Comparison of ENCODE assay signal across 8 cellular contexts in genomic region chr20:45812157-45813005, GRCh38. TPM values are rescaled to one million over a fixed set of nuclear protein-coding genes. Genes with fewer than 3 reads are reported as not detected.
DNase-seq lines count a peak whose midpoint lies in the region; ATAC-seq and TF ChIP-seq lines count a peak whose summit lies in the region.

UBE2C (plus strand) TSS chr20:45812644; CDS start chr20:45812696, 52 bp downstream.

- no peak for TF ChIP-seq POLR2A in testis (IDR thresholded peaks at IDR 0.05)

- no peaks in the 10 kb centered on the region for H3K27me3 ChIP-seq in testis

- peaks cover 6% of the 10 kb centered on the region for H3K4me1 ChIP-seq in testis

- H3K36me3 ChIP-seq in SK-N-MC (ENCODE audit: insufficient read depth, low read length) (peaks cover 76% of the 10 kb centered on the region), testis (ENCODE audit: low read depth, missing control alignments) (no peaks in the 10 kb centered on the region)

- TF ChIP-seq CTCF in testis (IDR thresholded peaks at IDR 0.05): no peak

- peak within 1 kb of the TSS; percentile 91 for H3K4me3 ChIP-seq in SK-N-MC
- H3K4me3 ChIP-seq in testis: peak within 1 kb of the TSS; percentile 56 to 57

- peak; percentile 96 for ATAC-seq in HG02571 (IDR thresholded peaks at IDR 0.05; ENCODE audit: unreplicated experiment)

- H3K9me3 ChIP-seq in SK-N-MC (ENCODE audit: low read depth, low read length) (no peaks in the 10 kb centered on the region), testis (no peaks in the 10 kb centered on the region)

- intact Hi-C loops in testis (cut with DNase I; ENCODE audit: low total_unique reads): loop anchor here (10.0 kb wide), 1 partner anchor 152 kb away; no protein-coding TSS in a partner anchor

- WGBS in testis, 2 donors: 1% methylated on average over 45 to 65 of the region's 65 CpGs

- peak within 1 kb of the TSS; percentile 79 for H3K27ac ChIP-seq in SK-N-MC
- no peak within 1 kb of the TSS for H3K27ac ChIP-seq in testis

- DNase-seq in GM04504 (ENCODE audit: low read depth) (peak; percentile 100), NCI-H1048 (lab: John Stamatoyannopoulos, UW) (peak; percentile 98), SK-N-MC (ENCODE audit: low read depth, low spot score) (peak; percentile 89), glomerular endothelial cell (ENCODE audit: extremely low read depth, low read depth, low spot score) (peak; percentile 98), occipital lobe (lab: John Stamatoyannopoulos, UW) (peak; percentile 95), testis (peak; percentile 99)
- DNase-seq in activated naive CD4-positive, alpha-beta T cell treated with anti-CD3 and anti-CD28 coated beads, Interleukin-2, amount 50 U/mL, for 16 hours: peak; percentile 94

- H3K9ac ChIP-seq in SK-N-MC (ENCODE audit: insufficient read length): peak within 1 kb of the TSS; percentile 95

RNA-seq across cellular contexts. Expression of gene UBE2C, which starts in this region (rescaled TPM):
- total RNA-seq in glomerular endothelial cell (28.8 and 38.3 TPM in 2 replicates), occipital lobe (6.9 TPM), testis (10 to 100 TPM; 21.4 to 22.0 TPM)
- 36.7 TPM for polyA plus RNA-seq in testis (ENCODE audit: insufficient read depth, low read depth, low replicate concordance)
